ENCODE assay signal across 8 cellular contexts in genomic region chr11:78573271-78574035, GRCh38. TPM values are rescaled to one million over a fixed set of nuclear protein-coding genes. Genes with fewer than 3 reads are reported as not detected.
DNase-seq lines count a peak whose midpoint lies in the region; ATAC-seq and TF ChIP-seq lines count a peak whose summit lies in the region.

No MANE protein-coding gene starts in this region.

- no peaks in the 10 kb centered on the region for H3K9me3 ChIP-seq in WERI-Rb-1 (ENCODE audit: severe bottlenecking)

- H3K4me3 Mint-ChIP-seq in glutamatergic neuron (ENCODE audit: unreplicated experiment): peak overlapping the region; percentile 98

- H3K4me1 Mint-ChIP-seq in glutamatergic neuron (ENCODE audit: low read depth, unreplicated experiment): peaks cover 3% of the 10 kb centered on the region

- peaks cover 5% of the 10 kb centered on the region for H3K27me3 Mint-ChIP-seq in glutamatergic neuron (ENCODE audit: unreplicated experiment)

- H3K9me3 Mint-ChIP-seq in glutamatergic neuron (ENCODE audit: unreplicated experiment): peaks cover 1% of the 10 kb centered on the region

- peak overlapping the region; percentile 95 for H3K27ac Mint-ChIP-seq in glutamatergic neuron (ENCODE audit: unreplicated experiment)

- H3K36me3 Mint-ChIP-seq in glutamatergic neuron (ENCODE audit: unreplicated experiment): no peaks in the 10 kb centered on the region

- in situ Hi-C loops in ACHN (cut with HindIII; ENCODE audit: low pct_ligation_motif_present, low pct_unique_long_range_greater_than_20kb, low sequenced_read_pairs): no loop called here

- peaks cover 25% of the 10 kb centered on the region for H3K36me3 ChIP-seq in WERI-Rb-1

- H3K4me3 ChIP-seq in WERI-Rb-1 (ENCODE audit: low read depth, low read length) (peak overlapping the region; percentile 97), skin epidermis (peak overlapping the region; percentile 60 to 85 (median 76))

- peak; percentile 23 for DNase-seq in DMS 273 (lab: John Stamatoyannopoulos, UW; ENCODE audit: unreplicated experiment)
- DNase-seq in DMS 273 treated with DMSO at 0.1 percent for 48 hours (lab: John Stamatoyannopoulos, UW): no peak
- no peak for DNase-seq in WERI-Rb-1
- no peak for DNase-seq in glutamatergic neuron
- no peak for DNase-seq in ACHN
- DNase-seq in NOMO-1 (lab: John Stamatoyannopoulos, UW; ENCODE audit: unreplicated experiment in 2 of 2): no peak

- H3K27ac ChIP-seq in WERI-Rb-1 (peak overlapping the region; percentile 75), skin epidermis (peak overlapping the region in 10 of 21 experiments; percentile 69 to 95 (median 84))

- TF ChIP-seq CTCF in WERI-Rb-1 (IDR thresholded peaks at IDR 0.05; ENCODE audit: low read depth, low read length) (no peak), glutamatergic neuron (IDR thresholded peaks at IDR 0.05; ENCODE audit: partially characterized antibody, unreplicated experiment) (no peak)

- no peaks in the 10 kb centered on the region for H3K27me3 ChIP-seq in WERI-Rb-1 (ENCODE audit: insufficient read depth, low read depth, severe bottlenecking)

- no peak for ATAC-seq in HG02759 (IDR thresholded peaks at IDR 0.05; ENCODE audit: unreplicated experiment)

RNA-seq across cellular contexts. Expression of gene NARS2, which starts 1.2 kb away (rescaled TPM):
- 21.1 TPM for total RNA-seq in glutamatergic neuron (ENCODE audit: unreplicated experiment)
